In the genomic region with DNA sequence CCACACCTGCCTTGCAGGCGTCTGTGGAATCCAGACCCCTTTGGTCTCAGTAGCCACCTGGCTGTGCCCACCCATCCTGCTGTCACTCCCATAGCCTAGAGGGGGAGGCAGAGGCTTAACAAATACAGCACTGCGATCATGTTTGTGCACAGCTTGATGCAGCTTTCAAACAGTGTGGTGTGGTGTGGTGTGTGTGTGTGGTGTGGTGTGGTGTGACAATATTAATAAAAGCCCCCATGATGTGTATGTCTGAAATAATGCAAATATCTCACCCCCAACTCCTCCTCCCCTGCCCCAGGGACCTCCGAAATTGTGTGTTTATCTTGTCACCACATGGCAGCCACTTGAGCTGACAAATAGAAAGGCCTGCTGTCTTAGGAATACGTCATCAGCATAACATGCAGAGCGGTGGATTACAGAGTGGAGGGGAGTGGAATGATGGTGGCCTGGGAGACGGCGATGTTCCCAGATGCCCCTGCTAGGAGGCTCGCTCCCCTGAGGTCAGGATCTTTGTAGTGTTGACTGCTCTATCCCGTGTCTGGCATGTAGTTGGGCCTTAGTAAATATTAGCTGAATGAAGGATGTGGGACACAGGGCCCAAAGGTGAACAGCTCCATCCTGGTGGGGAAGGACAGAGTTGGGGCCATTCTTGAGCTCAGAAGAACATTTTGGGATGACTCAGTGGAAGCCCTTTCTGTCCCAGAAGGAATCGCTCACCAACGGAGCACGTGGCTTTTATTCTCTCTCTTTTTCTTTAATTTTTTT, we compare ENCODE assay signal across 1 cellular context.
TF ChIP-seq lines count a peak whose summit lies in the region.

No MANE protein-coding gene starts in this region.

TF ChIP-seq in WTC11, 78 proteins besides CTCF, POLR2A, EP300 and RAD21 (continued from another document):
- TF ChIP-seq, protein P1, sequence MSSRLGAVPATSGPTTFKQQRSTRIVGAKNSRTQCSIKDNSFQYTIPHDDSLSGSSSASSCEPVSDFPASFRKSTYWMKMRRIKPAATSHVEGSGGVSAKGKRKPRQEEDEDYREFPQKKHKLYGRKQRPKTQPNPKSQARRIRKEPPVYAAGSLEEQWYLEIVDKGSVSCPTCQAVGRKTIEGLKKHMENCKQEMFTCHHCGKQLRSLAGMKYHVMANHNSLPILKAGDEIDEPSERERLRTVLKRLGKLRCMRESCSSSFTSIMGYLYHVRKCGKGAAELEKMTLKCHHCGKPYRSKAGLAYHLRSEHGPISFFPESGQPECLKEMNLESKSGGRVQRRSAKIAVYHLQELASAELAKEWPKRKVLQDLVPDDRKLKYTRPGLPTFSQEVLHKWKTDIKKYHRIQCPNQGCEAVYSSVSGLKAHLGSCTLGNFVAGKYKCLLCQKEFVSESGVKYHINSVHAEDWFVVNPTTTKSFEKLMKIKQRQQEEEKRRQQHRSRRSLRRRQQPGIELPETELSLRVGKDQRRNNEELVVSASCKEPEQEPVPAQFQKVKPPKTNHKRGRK (CRISPR knock-in tag; IDR thresholded peaks at IDR 0.05; ENCODE audit: borderline replicate concordance): no peak
- TF ChIP-seq, protein P2, sequence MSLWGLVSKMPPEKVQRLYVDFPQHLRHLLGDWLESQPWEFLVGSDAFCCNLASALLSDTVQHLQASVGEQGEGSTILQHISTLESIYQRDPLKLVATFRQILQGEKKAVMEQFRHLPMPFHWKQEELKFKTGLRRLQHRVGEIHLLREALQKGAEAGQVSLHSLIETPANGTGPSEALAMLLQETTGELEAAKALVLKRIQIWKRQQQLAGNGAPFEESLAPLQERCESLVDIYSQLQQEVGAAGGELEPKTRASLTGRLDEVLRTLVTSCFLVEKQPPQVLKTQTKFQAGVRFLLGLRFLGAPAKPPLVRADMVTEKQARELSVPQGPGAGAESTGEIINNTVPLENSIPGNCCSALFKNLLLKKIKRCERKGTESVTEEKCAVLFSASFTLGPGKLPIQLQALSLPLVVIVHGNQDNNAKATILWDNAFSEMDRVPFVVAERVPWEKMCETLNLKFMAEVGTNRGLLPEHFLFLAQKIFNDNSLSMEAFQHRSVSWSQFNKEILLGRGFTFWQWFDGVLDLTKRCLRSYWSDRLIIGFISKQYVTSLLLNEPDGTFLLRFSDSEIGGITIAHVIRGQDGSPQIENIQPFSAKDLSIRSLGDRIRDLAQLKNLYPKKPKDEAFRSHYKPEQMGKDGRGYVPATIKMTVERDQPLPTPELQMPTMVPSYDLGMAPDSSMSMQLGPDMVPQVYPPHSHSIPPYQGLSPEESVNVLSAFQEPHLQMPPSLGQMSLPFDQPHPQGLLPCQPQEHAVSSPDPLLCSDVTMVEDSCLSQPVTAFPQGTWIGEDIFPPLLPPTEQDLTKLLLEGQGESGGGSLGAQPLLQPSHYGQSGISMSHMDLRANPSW (CRISPR knock-in tag; conservative IDR thresholded peaks at IDR 0.05; ENCODE audit: low read depth): no peak
- TF ChIP-seq SOX15 (CRISPR knock-in tag; IDR thresholded peaks at IDR 0.05): no peak
- TF ChIP-seq ZNF219 (CRISPR knock-in tag; IDR thresholded peaks at IDR 0.05; ENCODE audit: borderline replicate concordance): no peak
- no peak for TF ChIP-seq ZNF232 (CRISPR knock-in tag; IDR thresholded peaks at IDR 0.05)
- TF ChIP-seq, protein P3, sequence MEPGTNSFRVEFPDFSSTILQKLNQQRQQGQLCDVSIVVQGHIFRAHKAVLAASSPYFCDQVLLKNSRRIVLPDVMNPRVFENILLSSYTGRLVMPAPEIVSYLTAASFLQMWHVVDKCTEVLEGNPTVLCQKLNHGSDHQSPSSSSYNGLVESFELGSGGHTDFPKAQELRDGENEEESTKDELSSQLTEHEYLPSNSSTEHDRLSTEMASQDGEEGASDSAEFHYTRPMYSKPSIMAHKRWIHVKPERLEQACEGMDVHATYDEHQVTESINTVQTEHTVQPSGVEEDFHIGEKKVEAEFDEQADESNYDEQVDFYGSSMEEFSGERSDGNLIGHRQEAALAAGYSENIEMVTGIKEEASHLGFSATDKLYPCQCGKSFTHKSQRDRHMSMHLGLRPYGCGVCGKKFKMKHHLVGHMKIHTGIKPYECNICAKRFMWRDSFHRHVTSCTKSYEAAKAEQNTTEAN (CRISPR knock-in tag; IDR thresholded peaks at IDR 0.05): no peak
- TF ChIP-seq, protein P4, sequence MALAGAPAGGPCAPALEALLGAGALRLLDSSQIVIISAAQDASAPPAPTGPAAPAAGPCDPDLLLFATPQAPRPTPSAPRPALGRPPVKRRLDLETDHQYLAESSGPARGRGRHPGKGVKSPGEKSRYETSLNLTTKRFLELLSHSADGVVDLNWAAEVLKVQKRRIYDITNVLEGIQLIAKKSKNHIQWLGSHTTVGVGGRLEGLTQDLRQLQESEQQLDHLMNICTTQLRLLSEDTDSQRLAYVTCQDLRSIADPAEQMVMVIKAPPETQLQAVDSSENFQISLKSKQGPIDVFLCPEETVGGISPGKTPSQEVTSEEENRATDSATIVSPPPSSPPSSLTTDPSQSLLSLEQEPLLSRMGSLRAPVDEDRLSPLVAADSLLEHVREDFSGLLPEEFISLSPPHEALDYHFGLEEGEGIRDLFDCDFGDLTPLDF (CRISPR knock-in tag; IDR thresholded peaks at IDR 0.05): no peak
